In genomic region chr4:2942037-2942531, GRCh38 we compare ENCODE assay signal across 15 cellular contexts. TPM values are rescaled to one million over a fixed set of nuclear protein-coding genes. Genes with fewer than 3 reads are reported as not detected.
DNase-seq lines count a peak whose midpoint lies in the region; ATAC-seq and TF ChIP-seq lines count a peak whose summit lies in the region.
"Had no signal": no experiment of that assay in that cellular context is flagged by ENCODE, and none has a peak within 500 bp of the region (broad histone marks: within the 10 kb centered on the region; RNA-seq: fewer than 3 reads in every experiment).

No MANE protein-coding gene starts in this region.

- peak overlapping the region; percentile 83 for H3K27ac Mint-ChIP-seq in activated CD8-positive, alpha-beta T cell treated with anti-CD3 and anti-CD28 coated beads for 36 hours
- peak overlapping the region; percentile 69 for H3K27ac Mint-ChIP-seq in stimulated activated memory B cell treated with anti-CD40 and anti-IgM and Interleukin-4, amounts not matched to agents 10 μg/mL and 1 μg/mL and 100 μg/mL, for 72 hours

- CTCF ChIA-PET in activated CD8-positive, alpha-beta T cell treated with anti-CD3 and anti-CD28 coated beads for 36 hours (lab: Charles Lee), result no interaction called here

- no peak for TF ChIP-seq POLR2A in esophagus squamous epithelium (IDR thresholded peaks at IDR 0.05)

- POLR2A ChIA-PET in activated CD8-positive, alpha-beta T cell treated with anti-CD3 and anti-CD28 coated beads for 36 hours (lab: Charles Lee), result interaction anchor here (7.6 kb wide), 1 partner anchor 8 kb away, joined by 121 read pairs; no protein-coding TSS in a partner anchor

- H3K4me1 ChIP-seq in esophagus squamous epithelium, result peaks cover 2 to 33% (median 7%) of the 10 kb centered on the region in 3 donors

- no peaks in the 10 kb centered on the region for H3K9me3 Mint-ChIP-seq in activated CD8-positive, alpha-beta T cell treated with anti-CD3 and anti-CD28 coated beads for 36 hours
- no peaks in the 10 kb centered on the region for H3K9me3 Mint-ChIP-seq in stimulated activated memory B cell treated with anti-CD40 and anti-IgM and Interleukin-4, amounts not matched to agents 10 μg/mL and 1 μg/mL and 100 μg/mL, for 72 hours

- H3K4me1 Mint-ChIP-seq in activated CD8-positive, alpha-beta T cell treated with anti-CD3 and anti-CD28 coated beads for 36 hours (ENCODE audit: low read depth), result peaks cover 58% of the 10 kb centered on the region
- peaks cover 44% of the 10 kb centered on the region for H3K4me1 Mint-ChIP-seq in stimulated activated memory B cell treated with anti-CD40 and anti-IgM and Interleukin-4, amounts not matched to agents 10 μg/mL and 1 μg/mL and 100 μg/mL, for 72 hours

- peak; percentile 28 for ATAC-seq in activated CD8-positive, alpha-beta T cell treated with anti-CD3 and anti-CD28 coated beads for 36 hours
- no peak for ATAC-seq in stimulated activated memory B cell treated with anti-CD40 and anti-IgM and Interleukin-4, amounts not matched to agents 10 μg/mL and 1 μg/mL and 100 μg/mL, for 72 hours

- TF ChIP-seq CTCF in activated CD8-positive, alpha-beta T cell treated with anti-CD3 and anti-CD28 coated beads for 36 hours (IDR thresholded peaks at IDR 0.05), result no peak
- no peak for TF ChIP-seq CTCF in esophagus squamous epithelium (IDR thresholded peaks at IDR 0.05)

- peak overlapping the region in 3 of 4 donors; percentile 26 to 60 (median 32) for H3K27ac ChIP-seq in esophagus squamous epithelium
- H3K27ac ChIP-seq: ascending aorta, left ventricle myocardium inferior had no signal

- H3K9me3 ChIP-seq in esophagus squamous epithelium, result no peaks in the 10 kb centered on the region
- H3K9me3 ChIP-seq: ascending aorta, left ventricle myocardium inferior had no signal

- no peaks in the 10 kb centered on the region for H3K27me3 Mint-ChIP-seq in activated CD8-positive, alpha-beta T cell treated with anti-CD3 and anti-CD28 coated beads for 36 hours
- H3K27me3 Mint-ChIP-seq in stimulated activated memory B cell treated with anti-CD40 and anti-IgM and Interleukin-4, amounts not matched to agents 10 μg/mL and 1 μg/mL and 100 μg/mL, for 72 hours, result no peaks in the 10 kb centered on the region

- H3K36me3 ChIP-seq in H7 (replicated peaks; ENCODE audit: control insufficient read depth, insufficient read depth, low read length) (peaks cover 51% of the 10 kb centered on the region), esophagus squamous epithelium (peaks cover 49 to 98% (median 65%) of the 10 kb centered on the region in 3 donors)

- 87 to 93% methylated on average over 15 to 19 of the region's 21 CpGs for WGBS in esophagus squamous epithelium, 2 donors

- intact Hi-C loops in activated CD8-positive, alpha-beta T cell treated with anti-CD3 and anti-CD28 coated beads for 36 hours (cut with micrococcal nuclease), result no loop called here
- intact Hi-C loops in esophagus squamous epithelium (cut with DNase I), result no loop called here

- H3K4me3 ChIP-seq in H7 (ENCODE audit: insufficient read depth, low read depth, low read length), result no peak overlapping the region
- no peak overlapping the region for H3K4me3 ChIP-seq in esophagus squamous epithelium
- H3K4me3 ChIP-seq: ascending aorta, left ventricle myocardium inferior had no signal

- DNase-seq in H7, result peak; percentile 60
- no peak for DNase-seq in activated CD8-positive, alpha-beta T cell treated with anti-CD3 and anti-CD28 coated beads for 36 hours
- no peak for DNase-seq in esophagus squamous epithelium (lab: John Stamatoyannopoulos, UW)
- no peak for DNase-seq in cerebellum (ENCODE audit: low spot score)
- DNase-seq in GM19240 (ENCODE audit: insufficient read length, low spot score), result no peak
- DNase-seq in central memory CD4-positive, alpha-beta T cell, result no peak
- DNase-seq: activated CD4-positive, alpha-beta T cell treated with anti-CD3 and anti-CD28 coated beads, Interleukin-2, amount 50 U/mL, for 1 hour; DMS79; Karpas-422; left ventricle myocardium inferior; NCI-H2081 treated with DMSO at 0.1 percent for 48 hours; stimulated activated CD4-positive, alpha-beta T cell treated with anti-CD3 and anti-CD28 coated beads, Interleukin-4, amount 100 ng/mL, for 1 hour; SW 1271 had no signal

- H3K4me3 Mint-ChIP-seq in activated CD8-positive, alpha-beta T cell treated with anti-CD3 and anti-CD28 coated beads for 36 hours, result peak overlapping the region; percentile 19
- no peak overlapping the region for H3K4me3 Mint-ChIP-seq in stimulated activated memory B cell treated with anti-CD40 and anti-IgM and Interleukin-4, amounts not matched to agents 10 μg/mL and 1 μg/mL and 100 μg/mL, for 72 hours

- H3K27me3 ChIP-seq in H7 (ENCODE audit: control insufficient read depth, insufficient read depth, low read length) (no peaks in the 10 kb centered on the region), esophagus squamous epithelium (no peaks in the 10 kb centered on the region)
- H3K27me3 ChIP-seq: ascending aorta had no signal

- H3K36me3 Mint-ChIP-seq in activated CD8-positive, alpha-beta T cell treated with anti-CD3 and anti-CD28 coated beads for 36 hours (ENCODE audit: low read depth), result peaks cover 71% of the 10 kb centered on the region
- peaks cover 89% of the 10 kb centered on the region for H3K36me3 Mint-ChIP-seq in stimulated activated memory B cell treated with anti-CD40 and anti-IgM and Interleukin-4, amounts not matched to agents 10 μg/mL and 1 μg/mL and 100 μg/mL, for 72 hours

RNA-seq across cellular contexts. Expression of gene NOP14, which starts 21.1 kb away (rescaled TPM):
- total RNA-seq in H7 (2014; rRNA removed; shearing (Covaris generic)), result 17.3 and 19.2 TPM in 2 replicates
- total RNA-seq in activated CD8-positive, alpha-beta T cell treated with anti-CD3 and anti-CD28 coated beads for 36 hours, result 10 to 100 TPM; 76.8 to 77.3 TPM
- total RNA-seq in esophagus squamous epithelium, result 10 to 100 TPM; 22.6 to 31.3 (median 24.7) TPM
- total RNA-seq in cerebellum, result 7.1 TPM

RNA-seq across cellular contexts. Expression of gene GRK4, which starts 21.3 kb away (rescaled TPM):
- total RNA-seq in H7 (2014; rRNA removed; shearing (Covaris generic)), result 0.48 and 1.9 TPM in 2 replicates
- 1 to 10 TPM; 2.8 to 3.0 TPM for total RNA-seq in activated CD8-positive, alpha-beta T cell treated with anti-CD3 and anti-CD28 coated beads for 36 hours
- total RNA-seq in esophagus squamous epithelium, result 1 to 10 TPM; 2.9 to 5.5 (median 3.7) TPM
- 26.5 TPM for total RNA-seq in cerebellum
